Comparison of ENCODE assay signal across 6 cellular contexts in genomic region chr15:20409667-20410198, GRCh38.
A peak's percentile ranks its signal among the peaks of the same experiment; 100 is the strongest.
DNase-seq lines count a peak whose midpoint lies in the region; ATAC-seq, FAIRE-seq and TF ChIP-seq lines count a peak whose summit lies in the region.
"Not testable (repeated sequence)": the region's sequence is repeated elsewhere in the genome, so short reads cannot be mapped to it uniquely, and the experiment has no call there.

No MANE protein-coding gene starts in this region.

- intact Hi-C loops in GM12878 (cut with micrococcal nuclease; ENCODE audit: unreplicated experiment): not testable (repeated sequence)

- RAD21 ChIA-PET in GM12878 (lab: Charles Lee; ENCODE audit: unreplicated experiment): not testable (repeated sequence)

- POLR2A ChIA-PET in GM12878 (lab: Charles Lee): not testable (repeated sequence)

- H3K9me3 Mint-ChIP-seq in natural killer cell treated with Interleukin-12 subunit alpha and Interleukin-12 subunit beta and Interleukin-15 and Interleukin-18, amount 100 ng/mL, for 72 hours: not testable (repeated sequence)

- H3K27me3 Mint-ChIP-seq in natural killer cell treated with Interleukin-12 subunit alpha and Interleukin-12 subunit beta and Interleukin-15 and Interleukin-18, amount 100 ng/mL, for 72 hours: not testable (repeated sequence)

- not testable (repeated sequence) for BruUV-seq in GM12878 (replicated peaks; lab: Mats Ljungman, UMichigan)

- H3K79me2 ChIP-seq in GM12878 (ENCODE audit: control insufficient read depth, insufficient read depth, low read length): not testable (repeated sequence)

- CTCF ChIA-PET in GM12878 (lab: Yijun Ruan, JAX): not testable (repeated sequence)

- not testable (repeated sequence) for FAIRE-seq in GM12878 (lab: Jason Lieb, UNC)

- H2AFZ ChIP-seq in GM12878 (ENCODE audit: control insufficient read depth, low read depth, low read length): not testable (repeated sequence)

- H3K4me3 Mint-ChIP-seq in natural killer cell treated with Interleukin-12 subunit alpha and Interleukin-12 subunit beta and Interleukin-15 and Interleukin-18, amount 100 ng/mL, for 72 hours: not testable (repeated sequence)

- H3K27ac ChIP-seq in GM12878 (ENCODE audit: control insufficient read depth, insufficient read depth); upper lobe of left lung: not testable (repeated sequence)

- TF ChIP-seq RAD21 in GM12878 (IDR thresholded peaks at IDR 0.05; ENCODE audit: insufficient read depth, low read depth, low read length): not testable (repeated sequence)

- TF ChIP-seq CTCF in GM12878 (IDR thresholded peaks at IDR 0.05 in 2 of 3, conservative IDR thresholded peaks at IDR 0.05 in 1 of 3; ENCODE audit: control insufficient read depth in 2 of 3, extremely low read depth in 1 of 3, insufficient read depth in 1 of 3, low read depth in 3 of 3, low read length in 3 of 3); upper lobe of left lung (IDR thresholded peaks at IDR 0.05): not testable (repeated sequence)

- 51% methylated on average over 4 of the region's 4 CpGs for WGBS in GM12878 (ENCODE audit: insufficient coverage, insufficient replicate concordance, low lambda C conversion rate, missing lambda C conversion rate)
- 86 to 90% methylated on average over 4 of the region's 4 CpGs for WGBS in upper lobe of left lung, 2 donors

- not testable (repeated sequence) for H3K36me3 ChIP-seq in GM12878 (ENCODE audit: control insufficient read depth in 2 of 2, insufficient read depth in 2 of 2, low read length in 1 of 2); upper lobe of left lung

- H3K9ac ChIP-seq in GM12878 (ENCODE audit: control insufficient read depth, insufficient read depth, low read length): not testable (repeated sequence)

- H3K4me2 ChIP-seq in GM12878 (ENCODE audit: control insufficient read depth, insufficient read depth): not testable (repeated sequence)

- not testable (repeated sequence) for DNase-seq in GM12878 (ENCODE audit: low read depth, low spot score); natural killer cell treated with Interleukin-12 subunit alpha and Interleukin-12 subunit beta and Interleukin-15 and Interleukin-18, amount 100 ng/mL, for 72 hours (ENCODE audit: low spot score); upper lobe of left lung

- not testable (repeated sequence) for H4K20me1 ChIP-seq in GM12878 (ENCODE audit: control insufficient read depth, insufficient read depth)

- H3K4me1 ChIP-seq in GM12878 (ENCODE audit: control insufficient read depth, insufficient read depth, low read length); upper lobe of left lung: not testable (repeated sequence)

- not testable (repeated sequence) for H3K4me3 ChIP-seq in GM12878, upper lobe of left lung

- H3K9me3 ChIP-seq in GM12878 (replicated peaks; ENCODE audit: control insufficient read depth, insufficient read depth, low read length); upper lobe of left lung: not testable (repeated sequence)

- not testable (repeated sequence) for TF ChIP-seq EP300 in GM12878 (IDR thresholded peaks at IDR 0.05; ENCODE audit: borderline replicate concordance in 1 of 2, control insufficient read depth in 1 of 2, low read depth in 2 of 2, low read length in 2 of 2); upper lobe of left lung (IDR thresholded peaks at IDR 0.05)

- not testable (repeated sequence) for H3K36me3 Mint-ChIP-seq in natural killer cell treated with Interleukin-12 subunit alpha and Interleukin-12 subunit beta and Interleukin-15 and Interleukin-18, amount 100 ng/mL, for 72 hours

- H3K27ac Mint-ChIP-seq in natural killer cell treated with Interleukin-12 subunit alpha and Interleukin-12 subunit beta and Interleukin-15 and Interleukin-18, amount 100 ng/mL, for 72 hours: not testable (repeated sequence)

- H3K4me1 Mint-ChIP-seq in natural killer cell treated with Interleukin-12 subunit alpha and Interleukin-12 subunit beta and Interleukin-15 and Interleukin-18, amount 100 ng/mL, for 72 hours (ENCODE audit: low read depth in 2 of 2): not testable (repeated sequence)

- SMC1A ChIA-PET in GM12878 (lab: Charles Lee; ENCODE audit: uncharacterized antibody, unreplicated experiment): interaction anchor here (0.6 kb wide), 1 partner anchor 14 kb away, joined by 3 read pairs; no protein-coding TSS in a partner anchor

- in situ Hi-C loops in GM12878 (cut with MboI): not testable (repeated sequence)

- ATAC-seq in GM21717 (IDR thresholded peaks at IDR 0.05; ENCODE audit: unreplicated experiment) (peak; percentile 66), HG03378 (IDR thresholded peaks at IDR 0.05; ENCODE audit: unreplicated experiment) (peak; percentile 40), GM12878 (peak; percentile 28; the same call in 2 of the 3 replicates), esophagus mucosa (peak; percentile 17), upper lobe of left lung (ENCODE audit: low FRiP score in 2 of 2) (peak; percentile 39 to 65)
- peak; percentile 38 to 64 for ATAC-seq in natural killer cell treated with Interleukin-12 subunit alpha and Interleukin-12 subunit beta and Interleukin-15 and Interleukin-18, amount 100 ng/mL, for 72 hours

- not testable (repeated sequence) for H3K27me3 ChIP-seq in GM12878 (replicated peaks in 1 of 2; ENCODE audit: control insufficient read depth in 2 of 2, insufficient read depth in 2 of 2, low read length in 1 of 2); upper lobe of left lung

- not testable (repeated sequence) for TF ChIP-seq POLR2A in GM12878 (IDR thresholded peaks at IDR 0.05; ENCODE audit: low read depth, low read length); upper lobe of left lung (IDR thresholded peaks at IDR 0.05)
